ENCODE assay signal across 8 cellular contexts in genomic region chr15:23035964-23036566, GRCh38. TPM values are rescaled to one million over a fixed set of nuclear protein-coding genes. Genes with fewer than 3 reads are reported as not detected.
DNase-seq lines count a peak whose midpoint lies in the region; ATAC-seq and TF ChIP-seq lines count a peak whose summit lies in the region.

No MANE protein-coding gene starts in this region.

- peaks cover 15% of the 10 kb centered on the region for H3K4me1 Mint-ChIP-seq in osteocyte (ENCODE audit: unreplicated experiment)

- TF ChIP-seq CTCF in right atrium auricular region (IDR thresholded peaks at IDR 0.05) = peak; percentile 28 to 72
- peak; percentile 75 for TF ChIP-seq CTCF in LNCAP (IDR thresholded peaks at IDR 0.05)
- TF ChIP-seq CTCF in osteocyte (IDR thresholded peaks at IDR 0.05) = peak; percentile 66

- DNase-seq in right atrium auricular region (ENCODE audit: low spot score) (no peak), Right ventricle myocardium superior (no peak), epidermal melanocyte (ENCODE audit: insufficient read length, low spot score) (peak; percentile 48), osteocyte (ENCODE audit: extremely low spot score, unreplicated experiment) (peak; percentile 84)
- peak; percentile 39 for DNase-seq in activated CD4-positive, alpha-beta T cell treated with anti-CD3 and anti-CD28 coated beads, Interleukin-2, amount 50 U/mL, for 1 hour

- ATAC-seq in Right ventricle myocardium superior (ENCODE audit: poor library complexity) = no peak
- no peak for ATAC-seq in GM19324 (IDR thresholded peaks at IDR 0.05; ENCODE audit: low FRiP score, unreplicated experiment)
- ATAC-seq in esophagus mucosa = no peak

- no peak overlapping the region for H3K27ac ChIP-seq in right atrium auricular region

- no peaks in the 10 kb centered on the region for H3K9me3 Mint-ChIP-seq in osteocyte (ENCODE audit: unreplicated experiment)

- H3K4me1 ChIP-seq in right atrium auricular region = peaks cover 6 to 16% of the 10 kb centered on the region in 2 donors

- H3K36me3 Mint-ChIP-seq in osteocyte (ENCODE audit: unreplicated experiment) = peaks cover 16% of the 10 kb centered on the region

- intact Hi-C loops in Right ventricle myocardium superior (cut with DNase I) = no loop called here

- no peaks in the 10 kb centered on the region for H3K9me3 ChIP-seq in right atrium auricular region

- H3K27me3 Mint-ChIP-seq in osteocyte (ENCODE audit: unreplicated experiment) = no peaks in the 10 kb centered on the region

- H3K27me3 ChIP-seq in right atrium auricular region = no peaks in the 10 kb centered on the region

- peaks cover 30% of the 10 kb centered on the region for H3K36me3 ChIP-seq in right atrium auricular region

- H3K4me3 ChIP-seq in right atrium auricular region = no peak overlapping the region

- H3K27ac Mint-ChIP-seq in osteocyte (ENCODE audit: unreplicated experiment) = no peak overlapping the region

- no peak overlapping the region for H3K4me3 Mint-ChIP-seq in osteocyte (ENCODE audit: unreplicated experiment)

RNA-seq across cellular contexts. Expression of gene TUBGCP5, which starts 3.3 kb away (rescaled TPM):
- total RNA-seq in right atrium auricular region (10 to 100 TPM in 1 of 2 donors, 1 to 10 TPM in 1; 6.8 to 11.6 TPM), Right ventricle myocardium superior (11.3 TPM), osteocyte (19.1 and 21.4 TPM in 2 replicates), esophagus mucosa (13.9 TPM)

RNA-seq across cellular contexts. Expression of gene CYFIP1, which starts 55.9 kb away (rescaled TPM):
- total RNA-seq in right atrium auricular region (10 to 100 TPM; 21.1 to 32.7 TPM), Right ventricle myocardium superior (28.8 TPM), osteocyte (118 TPM in 2 replicates), esophagus mucosa (118 TPM)

Comparison
In these comparisons a context has a peak if more than half of its experiments do, and no peak if none do; other contexts are left out.
1. DNase-seq: peak in activated CD4-positive, alpha-beta T cell treated with anti-CD3 and anti-CD28 coated beads, Interleukin-2, amount 50 U/mL, for 1 hour (single experiment), epidermal melanocyte (single experiment) and osteocyte (single experiment); none in right atrium auricular region (single experiment) and Right ventricle myocardium superior (single experiment).
2. Peak in every context shown above with its lines, with median percentiles within 50 percentile points of each other: CTCF ChIP-seq.